ENCODE assay signal across 14 cellular contexts in genomic region chr11:19367051-19367709, GRCh38.
DNase-seq lines count a peak whose midpoint lies in the region; ATAC-seq and TF ChIP-seq lines count a peak whose summit lies in the region.
"Had no signal": no experiment of that assay in that cellular context is flagged by ENCODE, and none has a peak within 500 bp of the region (broad histone marks: within the 10 kb centered on the region; RNA-seq: fewer than 3 reads in every experiment).

No MANE protein-coding gene starts in this region.

- no peak overlapping the region for H3K4me3 ChIP-seq in skeletal muscle cell (ENCODE audit: low read depth, low read length)
- H3K4me3 ChIP-seq: GM23338, SK-N-MC had no signal

- H3K9me3 Mint-ChIP-seq in stimulated activated naive B cell treated with anti-CD40 and anti-IgM and Interleukin-4, amounts not matched to agents 10 μg/mL and 1 μg/mL and 100 μg/mL, for 72 hours, result peaks cover 0 to 1% of the 10 kb centered on the region in 2 donors
- H3K9me3 Mint-ChIP-seq: central memory CD8-positive, alpha-beta T cell; GM23338 had no signal

- no peaks in the 10 kb centered on the region for H3K27me3 ChIP-seq in foreskin keratinocyte

- no peak for TF ChIP-seq CTCF in foreskin keratinocyte (conservative IDR thresholded peaks at IDR 0.05)

- H3K27ac Mint-ChIP-seq in stimulated activated naive B cell treated with anti-CD40 and anti-IgM and Interleukin-4, amounts not matched to agents 10 μg/mL and 1 μg/mL and 100 μg/mL, for 72 hours, result no peak overlapping the region
- H3K27ac Mint-ChIP-seq: activated CD8-positive, alpha-beta T cell treated with anti-CD3 and anti-CD28 coated beads, Interleukin-2, amount 10 ng/mL, durations not matched to agents 7 days and 5 days; GM23338 had no signal

- no peak overlapping the region for H3K4me3 Mint-ChIP-seq in stimulated activated naive B cell treated with anti-CD40 and anti-IgM and Interleukin-4, amounts not matched to agents 10 μg/mL and 1 μg/mL and 100 μg/mL, for 72 hours
- H3K4me3 Mint-ChIP-seq: activated CD8-positive, alpha-beta T cell treated with anti-CD3 and anti-CD28 coated beads, Interleukin-2, amount 10 ng/mL, durations not matched to agents 7 days and 5 days; central memory CD8-positive, alpha-beta T cell; GM23338 had no signal

- DNase-seq in EH (ENCODE audit: low read depth), result peak; percentile 85
- peak; percentile 72 for DNase-seq in amniotic epithelial cell (ENCODE audit: low read depth)
- DNase-seq in foreskin keratinocyte, result peak in 1 of 2 donors; percentile 35
- DNase-seq in skeletal muscle cell (ENCODE audit: low read depth), result peak; percentile 91
- no peak for DNase-seq in HT-29 (ENCODE audit: low spot score)
- no peak for DNase-seq in SHP77 (lab: John Stamatoyannopoulos, UW)
- DNase-seq in activated CD8-positive, alpha-beta memory T cell treated with anti-CD3 and anti-CD28 coated beads for 24 hours, result no peak
- no peak for DNase-seq in stimulated activated naive B cell treated with anti-CD40 and anti-IgM and Interleukin-4, amounts not matched to agents 10 μg/mL and 1 μg/mL and 100 μg/mL, for 72 hours
- DNase-seq: activated CD8-positive, alpha-beta T cell treated with anti-CD3 and anti-CD28 coated beads, Interleukin-2, amount 10 ng/mL, durations not matched to agents 7 days and 5 days; activated gamma-delta T cell treated with Interleukin-2 at 50 U/mL for 16 hours; Kasumi-1 had no signal

- ATAC-seq in foreskin keratinocyte, result peak; percentile 49
- no peak for ATAC-seq in stimulated activated naive B cell treated with anti-CD40 and anti-IgM and Interleukin-4, amounts not matched to agents 10 μg/mL and 1 μg/mL and 100 μg/mL, for 72 hours (replicated peaks)
- ATAC-seq: activated CD8-positive, alpha-beta T cell treated with anti-CD3 and anti-CD28 coated beads, Interleukin-2, amount 10 ng/mL, durations not matched to agents 7 days and 5 days; GM23338 had no signal

- no peaks in the 10 kb centered on the region for H3K36me3 Mint-ChIP-seq in stimulated activated naive B cell treated with anti-CD40 and anti-IgM and Interleukin-4, amounts not matched to agents 10 μg/mL and 1 μg/mL and 100 μg/mL, for 72 hours

- H3K4me1 ChIP-seq in foreskin keratinocyte, result peaks cover 23% of the 10 kb centered on the region

- H3K27ac ChIP-seq in foreskin keratinocyte, result no peak overlapping the region
- H3K27ac ChIP-seq: SK-N-MC had no signal

- peaks cover 0 to 4% of the 10 kb centered on the region in 2 donors for H3K27me3 Mint-ChIP-seq in stimulated activated naive B cell treated with anti-CD40 and anti-IgM and Interleukin-4, amounts not matched to agents 10 μg/mL and 1 μg/mL and 100 μg/mL, for 72 hours
- H3K27me3 Mint-ChIP-seq: central memory CD8-positive, alpha-beta T cell had no signal

- H3K4me1 Mint-ChIP-seq in stimulated activated naive B cell treated with anti-CD40 and anti-IgM and Interleukin-4, amounts not matched to agents 10 μg/mL and 1 μg/mL and 100 μg/mL, for 72 hours, result peaks cover 0 to 7% of the 10 kb centered on the region in 2 donors
- H3K4me1 Mint-ChIP-seq: central memory CD8-positive, alpha-beta T cell had no signal

Comparison
In these comparisons a context has a peak if more than half of its experiments do, and no peak if none do; other contexts are left out.
1. DNase-seq: peak in EH (single experiment), amniotic epithelial cell (single experiment) and skeletal muscle cell (single experiment); none in HT-29 (single experiment), SHP77 (0 of 2), activated CD8-positive, alpha-beta memory T cell treated with anti-CD3 and anti-CD28 coated beads for 24 hours (single experiment) and stimulated activated naive B cell treated with anti-CD40 and anti-IgM and Interleukin-4, amounts not matched to agents 10 μg/mL and 1 μg/mL and 100 μg/mL, for 72 hours (single experiment).